Comparison of ENCODE assay signal across 9 cellular contexts in the genomic region with DNA sequence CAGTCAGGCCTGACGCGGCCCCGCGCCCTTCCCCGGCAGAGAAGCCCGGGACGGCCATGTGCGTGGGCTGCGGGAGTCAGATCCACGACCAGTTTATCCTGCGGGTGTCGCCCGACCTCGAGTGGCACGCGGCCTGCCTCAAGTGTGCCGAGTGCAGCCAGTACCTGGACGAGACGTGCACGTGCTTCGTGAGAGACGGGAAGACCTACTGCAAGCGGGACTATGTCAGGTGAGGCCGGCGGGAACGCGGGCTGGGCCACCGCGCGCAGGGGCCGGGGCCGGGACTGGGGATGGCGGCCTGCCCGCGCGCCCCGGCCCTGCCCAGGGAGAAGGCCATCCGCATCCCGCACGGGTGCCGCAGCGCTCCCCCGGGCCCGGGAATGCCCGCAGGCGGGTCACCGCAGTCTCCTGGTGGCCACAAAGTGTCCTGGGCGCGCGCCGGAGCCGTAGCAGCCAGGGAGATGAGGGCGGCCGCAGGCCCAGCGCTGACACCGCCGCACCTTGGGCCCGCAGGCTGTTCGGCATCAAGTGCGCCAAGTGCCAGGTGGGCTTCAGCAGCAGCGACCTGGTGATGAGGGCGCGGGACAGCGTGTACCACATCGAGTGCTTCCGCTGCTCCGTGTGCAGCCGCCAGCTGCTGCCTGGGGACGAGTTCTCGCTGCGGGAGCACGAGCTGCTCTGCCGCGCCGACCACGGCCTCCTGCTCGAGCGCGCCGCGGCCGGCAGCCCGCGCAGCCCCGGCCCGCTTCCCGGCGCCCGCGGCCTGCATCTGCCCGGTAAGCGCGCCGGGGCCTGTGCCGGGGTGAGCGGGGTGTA. TPM values are rescaled to one million over a fixed set of nuclear protein-coding genes. Genes with fewer than 3 reads are reported as not detected.
DNase-seq lines count a peak whose midpoint lies in the region; ATAC-seq, FAIRE-seq and TF ChIP-seq lines count a peak whose summit lies in the region.
"Had no signal": no experiment of that assay in that cellular context is flagged by ENCODE, and none has a peak within 500 bp of the region (broad histone marks: within the 10 kb centered on the region; RNA-seq: fewer than 3 reads in every experiment).

No MANE protein-coding gene starts in this region.

- dilution Hi-C loops in keratinocyte (cut with MboI; ENCODE audit: extremely low pct_ligation_motif_present, low sequenced_read_pairs) = no loop called here

- H3K23me2 ChIP-seq in H9 (ENCODE audit: insufficient read length, low read depth, low read length, poor library complexity, severe bottlenecking) = peaks cover 14% of the 10 kb centered on the region

- H3K27me3 Mint-ChIP-seq in H9 (ENCODE audit: low read depth) (peaks cover 98% of the 10 kb centered on the region), activated B cell treated with CpG ODN at 0.5 μM for 24 hours (peaks cover 56% of the 10 kb centered on the region)

- H3K27ac Mint-ChIP-seq in H9 (no peak overlapping the region), activated B cell treated with CpG ODN at 0.5 μM for 24 hours (no peak overlapping the region)

- H2AK5ac ChIP-seq in H9 (ENCODE audit: insufficient read length, low read length) = no peak overlapping the region

- peaks cover 30 to 54% of the 10 kb centered on the region in 2 experiments for H3K4me1 Mint-ChIP-seq in H9
- peaks cover 66% of the 10 kb centered on the region for H3K4me1 Mint-ChIP-seq in activated B cell treated with CpG ODN at 0.5 μM for 24 hours

- no peak overlapping the region for H3K14ac ChIP-seq in H9 (ENCODE audit: insufficient read depth, low read length)

- H2BK20ac ChIP-seq in H9 (ENCODE audit: low read depth, low read length, poor library complexity, severe bottlenecking) = no peak overlapping the region

- H3K9ac ChIP-seq in H9 (ENCODE audit: extremely low read depth, insufficient read length, low read length) = no peak overlapping the region
- H3K9ac ChIP-seq in keratinocyte (ENCODE audit: control insufficient read depth, extremely low read depth, insufficient read depth, low read length) = no peak overlapping the region

- peak overlapping the region; percentile 89 for H3K4me2 ChIP-seq in A549
- H3K4me2 ChIP-seq in H9 (ENCODE audit: insufficient read depth, insufficient read length, low read length) = peak overlapping the region; percentile 28
- peak overlapping the region; percentile 51 for H3K4me2 ChIP-seq in keratinocyte (ENCODE audit: control insufficient read depth, extremely low read depth, insufficient read depth, low read depth, low read length)

- no peak overlapping the region for H2BK12ac ChIP-seq in H9 (ENCODE audit: insufficient read length, low read depth, low read length)

- DNase-seq in A549 (ENCODE audit: low read depth in 1 of 2, low spot score in 1 of 2) (no peak), H9 (peak; percentile 66), activated B cell treated with CpG ODN at 0.5 μM for 24 hours (peak; percentile 45), keratinocyte (ENCODE audit: low read depth, low spot score) (no peak), UCSD-AML1 (lab: John Stamatoyannopoulos, UW; ENCODE audit: unreplicated experiment) (no peak), SKM-1 (lab: John Stamatoyannopoulos, UW; ENCODE audit: unreplicated experiment) (no peak), NCI-H1092 treated with DMSO at 0.1 percent for 48 hours (lab: John Stamatoyannopoulos, UW) (no peak)
- DNase-seq: NCI-H146 had no signal

- H3K79me1 ChIP-seq in H9 (ENCODE audit: insufficient read depth, low read depth, low read length, poor library complexity, severe bottlenecking) = no peaks in the 10 kb centered on the region

- POLR2A ChIA-PET in A549 (lab: Yijun Ruan, JAX) = no interaction called here
- POLR2A ChIA-PET in activated B cell treated with CpG ODN at 0.5 μM for 24 hours (lab: Charles Lee) = interaction anchor here (0.6 kb wide), 2 partner anchors 493 to 495 kb away, joined by 3 read pairs; no protein-coding TSS in a partner anchor

- H4K5ac ChIP-seq in H9 (ENCODE audit: insufficient read length, low read depth, low read length) = no peak overlapping the region

- H3K36me3 Mint-ChIP-seq in H9 (ENCODE audit: insufficient read depth in 1 of 3, low read depth in 3 of 3) (peaks cover 0 to 2% (median 0%) of the 10 kb centered on the region in 3 experiments; a peak in 1 of 7 replicates), activated B cell treated with CpG ODN at 0.5 μM for 24 hours (ENCODE audit: low read depth) (no peaks in the 10 kb centered on the region)

- FAIRE-seq in A549 (lab: Jason Lieb, UNC) (no peak), keratinocyte (lab: Jason Lieb, UNC) (no peak)

- H2AFZ ChIP-seq in H9 (ENCODE audit: low read length) (no peak overlapping the region), keratinocyte (ENCODE audit: control insufficient read depth, low read length) (no peak overlapping the region)

- intact Hi-C loops in activated B cell treated with CpG ODN at 0.5 μM for 24 hours (cut with micrococcal nuclease) = loop anchor here (5.0 to 10.0 kb wide), 2 partner anchors 504 to 527 kb away; no protein-coding TSS in a partner anchor

- H3K4me3 Mint-ChIP-seq in H9 = peak overlapping the region; percentile 14 to 84; a peak in 3 of 5 replicates
- peak overlapping the region; percentile 78 for H3K4me3 Mint-ChIP-seq in activated B cell treated with CpG ODN at 0.5 μM for 24 hours

- H3K27me3 ChIP-seq in H9 (ENCODE audit: insufficient read depth, low read length) (peaks cover 60% of the 10 kb centered on the region), keratinocyte (ENCODE audit: control insufficient read depth, extremely low read depth, insufficient read depth, low read length) (peaks cover 90% of the 10 kb centered on the region)

- H3K9me3 Mint-ChIP-seq in H9 (peaks cover 6 to 25% of the 10 kb centered on the region in 2 experiments; a peak in 4 of 5 replicates), activated B cell treated with CpG ODN at 0.5 μM for 24 hours (no peaks in the 10 kb centered on the region)

- 93% methylated on average over 90 of the region's 96 CpGs for WGBS in A549 (ENCODE audit: missing lambda C conversion rate)
- no CpG with 5 or more reads among the region's 96 CpGs for WGBS in H9 (ENCODE audit: extremely low coverage, insufficient read length, low lambda C conversion rate)

- H2BK15ac ChIP-seq in H9 (ENCODE audit: low read depth, low read length) = no peak overlapping the region

- peak overlapping the region in 1 of 2 experiments; percentile 84; a peak in 3 of 6 replicates for H3K27ac ChIP-seq in A549
- no peak overlapping the region for H3K27ac ChIP-seq in H9 (ENCODE audit: insufficient read length, low read depth, low read length)
- no peak overlapping the region for H3K27ac ChIP-seq in keratinocyte (ENCODE audit: control insufficient read depth, insufficient read depth, low read length)

- H3K9me3 ChIP-seq in A549 = no peaks in the 10 kb centered on the region
- no peaks in the 10 kb centered on the region for H3K9me3 ChIP-seq in H9 (ENCODE audit: control insufficient read depth, low read depth, low read length)
- H3K9me3 ChIP-seq in keratinocyte (ENCODE audit: control insufficient read depth, low read depth, low read length) = peaks cover 4% of the 10 kb centered on the region

- TF ChIP-seq CTCF in A549 (IDR thresholded peaks at IDR 0.05) = no peak
- no peak for TF ChIP-seq CTCF in H9 (conservative IDR thresholded peaks at IDR 0.05)
- TF ChIP-seq CTCF in activated B cell treated with CpG ODN at 0.5 μM for 24 hours (IDR thresholded peaks at IDR 0.05) = no peak
- TF ChIP-seq CTCF in keratinocyte (optimal IDR thresholded peaks at IDR 0.05 in 1 of 3, IDR thresholded peaks at IDR 0.05 in 1 of 3, conservative IDR thresholded peaks at IDR 0.05 in 1 of 3; ENCODE audit: extremely low read depth in 1 of 3, insufficient read depth in 2 of 3, low read length in 3 of 3) = no peak

- no peak overlapping the region for H4K91ac ChIP-seq in H9 (ENCODE audit: insufficient read length, low read depth, low read length)

- H3K4me1 ChIP-seq in A549 (peaks cover 31% of the 10 kb centered on the region), H9 (ENCODE audit: insufficient read depth, low read length) (peaks cover 3% of the 10 kb centered on the region; the same call in 1 of the 2 replicates), keratinocyte (ENCODE audit: control insufficient read depth, extremely low read depth, insufficient read depth, low read length) (peaks cover 16% of the 10 kb centered on the region)

- H4K20me1 ChIP-seq in H9 (ENCODE audit: control insufficient read depth, insufficient read depth, insufficient read length) = no peaks in the 10 kb centered on the region
- peaks cover 5% of the 10 kb centered on the region for H4K20me1 ChIP-seq in keratinocyte (ENCODE audit: control insufficient read depth, extremely low read depth, insufficient read depth, low read length)

- TF ChIP-seq EP300 in A549 (IDR thresholded peaks at IDR 0.05) = no peak

- TF ChIP-seq RAD21 in A549 (conservative IDR thresholded peaks at IDR 0.05 in 1 of 2, IDR thresholded peaks at IDR 0.05 in 1 of 2) = no peak

- H3K18ac ChIP-seq in H9 (ENCODE audit: insufficient read length, low read depth, low read length) = peak overlapping the region; percentile 63

- no peak overlapping the region for H3K4ac ChIP-seq in H9 (ENCODE audit: low read depth, low read length)

- TF ChIP-seq POLR2A in A549 (IDR thresholded peaks at IDR 0.05; ENCODE audit: low read length) = no peak

- no peak overlapping the region for H2BK5ac ChIP-seq in H9 (ENCODE audit: insufficient read length, low read length)

- no peaks in the 10 kb centered on the region for H3K9me1 ChIP-seq in keratinocyte (ENCODE audit: control insufficient read depth, extremely low read depth, insufficient read depth, low read length)

- no peak overlapping the region for H3T11ph ChIP-seq in H9 (ENCODE audit: low read length)

- H3K36me3 ChIP-seq in keratinocyte (ENCODE audit: control insufficient read depth in 2 of 2, extremely low read depth in 1 of 2, insufficient read depth in 2 of 2, low read length in 2 of 2) = no peaks in the 10 kb centered on the region

- H3K4me3 ChIP-seq in A549 (peak overlapping the region; percentile 75), keratinocyte (ENCODE audit: control insufficient read depth in 2 of 3, extremely low read depth in 1 of 3, insufficient read depth in 2 of 3, low read depth in 1 of 3, low read length in 3 of 3) (no peak overlapping the region)

- ATAC-seq in A549 = no peak
- no peak for ATAC-seq in activated B cell treated with CpG ODN at 0.5 μM for 24 hours (ENCODE audit: low read depth)
- ATAC-seq in HG02759 (IDR thresholded peaks at IDR 0.05; ENCODE audit: unreplicated experiment) = no peak

- H2BK120ac ChIP-seq in H9 (ENCODE audit: low read depth, low read length, poor library complexity, severe bottlenecking) = no peak overlapping the region

- H4K8ac ChIP-seq in H9 (replicated peaks; ENCODE audit: insufficient read length, low read depth, low read length) = no peak overlapping the region

- no peak overlapping the region for H3K56ac ChIP-seq in H9 (ENCODE audit: insufficient read length, low read depth, low read length)

- no peak overlapping the region for H3K23ac ChIP-seq in H9 (ENCODE audit: insufficient read length, low read depth, low read length)

- H3K79me2 ChIP-seq in H9 (ENCODE audit: insufficient read depth, low read length) (no peaks in the 10 kb centered on the region), keratinocyte (ENCODE audit: control insufficient read depth, insufficient read depth, low read length) (no peaks in the 10 kb centered on the region)

- CTCF ChIA-PET in A549 (lab: Yijun Ruan, JAX) = interaction anchor here (0.6 kb wide), 1 partner anchor 234 kb away, joined by 3 read pairs; no protein-coding TSS in a partner anchor
- CTCF ChIA-PET in activated B cell treated with CpG ODN at 0.5 μM for 24 hours (lab: Charles Lee) = no interaction called here

RNA-seq across cellular contexts. Expression of gene ISL2, which starts 1.4 kb away (rescaled TPM):
- polyA plus RNA-seq in A549 (2011; rRNA removed) = 2.6 TPM in 2 replicates
- 6.5 and 7.1 TPM in 2 replicates for polyA plus RNA-seq in A549 (2012; cell fraction: cytosol; rRNA removed)
- polyA plus RNA-seq in A549 (2012; cell fraction: nucleus; rRNA removed) = 27.0 and 30.9 TPM in 2 replicates
- polyA plus RNA-seq in A549 (2017; fragmentation: RNase III; extraction: RNeasy Plus Mini Kit Qiagen cat#74134 plus additional on column Dnase treatment) = 2.6 to 3.8 TPM (median 3.2 TPM) in 3 replicates
- 2.5 and 3.2 TPM in 2 replicates for polyA minus RNA-seq in A549 (2011; rRNA and poly(A)+ RNA removed)
- 0.15 and 0.33 TPM in 2 replicates for total RNA-seq in H9 (2021)
- total RNA-seq in activated B cell treated with CpG ODN at 0.5 μM for 24 hours = 0.35 and 0.39 TPM in 2 replicates
- not detected in 3 replicates for polyA plus RNA-seq in keratinocyte
- polyA plus RNA-seq in keratinocyte (2011; ENCODE audit: low read depth) = not detected
- not detected in 2 replicates for polyA plus RNA-seq in keratinocyte (2011; cell fraction: cytosol; rRNA removed)
- polyA plus RNA-seq in keratinocyte (2011; cell fraction: nucleus; rRNA removed) = not detected in 2 replicates
- not detected in 2 replicates for polyA plus RNA-seq in keratinocyte (2012; ENCODE audit: low replicate concordance)
- not detected in 3 replicates for polyA minus RNA-seq in keratinocyte
- not detected for polyA minus RNA-seq in keratinocyte (2011; cell fraction: cytosol; rRNA and poly(A)+ RNA removed)
- polyA minus RNA-seq in keratinocyte (2011; cell fraction: nucleus; rRNA and poly(A)+ RNA removed) = not detected in 2 replicates

RNA-seq across cellular contexts. Expression of gene ETFA, which starts 26.7 kb away (rescaled TPM):
- polyA plus RNA-seq in A549 (2011; rRNA removed) = 395 and 412 TPM in 2 replicates
- 207 and 218 TPM in 2 replicates for polyA plus RNA-seq in A549 (2012; cell fraction: cytosol; rRNA removed)
- 73.2 and 78.9 TPM in 2 replicates for polyA plus RNA-seq in A549 (2012; cell fraction: nucleus; rRNA removed)
- polyA plus RNA-seq in A549 (2017; fragmentation: RNase III; extraction: RNeasy Plus Mini Kit Qiagen cat#74134 plus additional on column Dnase treatment) = 235 to 243 TPM (median 243 TPM) in 3 replicates
- 159 and 171 TPM in 2 replicates for polyA minus RNA-seq in A549 (2011; rRNA and poly(A)+ RNA removed)
- total RNA-seq in H9 (2021) = 94.2 and 109 TPM in 2 replicates
- 112 and 113 TPM in 2 replicates for total RNA-seq in activated B cell treated with CpG ODN at 0.5 μM for 24 hours
- 176 to 230 TPM (median 219 TPM) in 3 replicates for polyA plus RNA-seq in keratinocyte
- polyA plus RNA-seq in keratinocyte (2011; ENCODE audit: low read depth) = 111 TPM
- 148 and 221 TPM in 2 replicates for polyA plus RNA-seq in keratinocyte (2011; cell fraction: cytosol; rRNA removed)
- 117 and 151 TPM in 2 replicates for polyA plus RNA-seq in keratinocyte (2011; cell fraction: nucleus; rRNA removed)
- 137 and 198 TPM in 2 replicates for polyA plus RNA-seq in keratinocyte (2012; ENCODE audit: low replicate concordance)
- 40.9 to 151 TPM (median 114 TPM) in 3 replicates for polyA minus RNA-seq in keratinocyte
- 85.4 TPM for polyA minus RNA-seq in keratinocyte (2011; cell fraction: cytosol; rRNA and poly(A)+ RNA removed)
- polyA minus RNA-seq in keratinocyte (2011; cell fraction: nucleus; rRNA and poly(A)+ RNA removed) = 32.6 and 66.9 TPM in 2 replicates

Comparison
In these comparisons a context has a peak if more than half of its experiments do, and no peak if none do; other contexts are left out.
1. DNase-seq: peak in H9 (single experiment) and activated B cell treated with CpG ODN at 0.5 μM for 24 hours (single experiment); none in A549 (0 of 2), keratinocyte (single experiment), UCSD-AML1 (single experiment), SKM-1 (single experiment) and NCI-H1092 treated with DMSO at 0.1 percent for 48 hours (single experiment).
2. H3K4me2 ChIP-seq: peak in every context shown above with its lines; median percentile 89 in A549; 51 in keratinocyte; 28 in H9.